Comparison of ENCODE assay signal across 8 cellular contexts in the genomic region with DNA sequence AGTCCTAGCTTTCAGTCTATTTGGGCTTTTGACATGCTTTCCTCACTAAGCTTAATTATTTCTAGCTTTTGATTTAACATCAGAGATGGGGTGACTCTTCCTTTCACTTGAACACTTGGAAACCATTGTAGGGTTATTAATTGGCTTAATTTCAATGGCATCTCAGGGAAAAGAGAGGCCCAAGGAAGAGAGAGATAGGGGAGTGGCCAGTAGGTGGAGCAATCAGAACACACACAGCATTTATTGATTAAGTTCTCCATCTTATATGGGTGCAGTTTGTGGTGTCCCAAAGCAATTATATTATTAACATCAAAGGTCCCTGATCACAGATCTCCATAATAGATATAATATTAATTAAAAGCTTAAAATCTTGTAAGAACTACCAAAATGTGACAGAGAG.
DNase-seq lines count a peak whose midpoint lies in the region; ATAC-seq and TF ChIP-seq lines count a peak whose summit lies in the region.

No MANE protein-coding gene starts in this region.

- H3K36me3 Mint-ChIP-seq in activated naive CD4-positive, alpha-beta T cell treated with anti-CD3 and anti-CD28 coated beads, Interleukin-2, amount 50 U/mL, for 72 hours: no peaks in the 10 kb centered on the region

- DNase-seq in EL: peak; percentile 4
- peak; percentile 14 for DNase-seq in KG1 (lab: John Stamatoyannopoulos, UW)
- DNase-seq in astrocyte of the hippocampus (ENCODE audit: low read depth, low spot score): peak; percentile 33
- DNase-seq in lower lobe of right lung: no peak
- DNase-seq in Right ventricle myocardium inferior (ENCODE audit: missing footprints): no peak
- DNase-seq in ascending aorta (ENCODE audit: low spot score in 2 of 2): no peak
- no peak for DNase-seq in activated naive CD4-positive, alpha-beta T cell treated with anti-CD3 and anti-CD28 coated beads, Interleukin-2, amount 50 U/mL, for 72 hours (ENCODE audit: low spot score in 2 of 2)
- no peak for DNase-seq in stimulated activated CD4-positive, alpha-beta T cell treated with anti-CD3 and anti-CD28 coated beads, Interleukin-2, amount 100 ng/mL, for 48 hours

- no peak overlapping the region for H3K4me3 ChIP-seq in lower lobe of right lung
- H3K4me3 ChIP-seq in ascending aorta: no peak overlapping the region

- H3K9me3 Mint-ChIP-seq in activated naive CD4-positive, alpha-beta T cell treated with anti-CD3 and anti-CD28 coated beads, Interleukin-2, amount 50 U/mL, for 72 hours: peaks cover 8 to 12% of the 10 kb centered on the region in 2 donors

- H3K9me3 ChIP-seq in lower lobe of right lung (no peaks in the 10 kb centered on the region), ascending aorta (no peaks in the 10 kb centered on the region)

- intact Hi-C loops in lower lobe of right lung (cut with DNase I) (no loop called here), Right ventricle myocardium inferior (cut with DNase I) (no loop called here), ascending aorta (cut with DNase I) (no loop called here)

- H3K36me3 ChIP-seq in lower lobe of right lung (no peaks in the 10 kb centered on the region), ascending aorta (no peaks in the 10 kb centered on the region)

- TF ChIP-seq CTCF in lower lobe of right lung (IDR thresholded peaks at IDR 0.05) (peak; percentile 19), ascending aorta (IDR thresholded peaks at IDR 0.05) (peak in 1 of 3 experiments; percentile 8)

- ATAC-seq in lower lobe of right lung (no peak), Right ventricle myocardium inferior (no peak)
- ATAC-seq in activated naive CD4-positive, alpha-beta T cell treated with anti-CD3 and anti-CD28 coated beads, Interleukin-2, amount 50 U/mL, for 72 hours: no peak

- H3K27ac ChIP-seq in lower lobe of right lung: no peak overlapping the region
- H3K27ac ChIP-seq in ascending aorta: no peak overlapping the region

- no peak overlapping the region for H3K27ac Mint-ChIP-seq in activated naive CD4-positive, alpha-beta T cell treated with anti-CD3 and anti-CD28 coated beads, Interleukin-2, amount 50 U/mL, for 72 hours

- no peaks in the 10 kb centered on the region for H3K4me1 ChIP-seq in lower lobe of right lung
- H3K4me1 ChIP-seq in ascending aorta: no peaks in the 10 kb centered on the region

- H3K27me3 ChIP-seq in lower lobe of right lung (ENCODE audit: low read depth) (no peaks in the 10 kb centered on the region), ascending aorta (no peaks in the 10 kb centered on the region)

Comparison
In these comparisons a context has a peak if more than half of its experiments do, and no peak if none do; other contexts are left out.
1. DNase-seq: peak in EL (single experiment), KG1 (single experiment) and astrocyte of the hippocampus (single experiment); none in lower lobe of right lung (single experiment), Right ventricle myocardium inferior (single experiment), ascending aorta (0 of 2), activated naive CD4-positive, alpha-beta T cell treated with anti-CD3 and anti-CD28 coated beads, Interleukin-2, amount 50 U/mL, for 72 hours (0 of 2) and stimulated activated CD4-positive, alpha-beta T cell treated with anti-CD3 and anti-CD28 coated beads, Interleukin-2, amount 100 ng/mL, for 48 hours (0 of 2).